Comparison of ENCODE assay signal across 25 cellular contexts in the genomic region with DNA sequence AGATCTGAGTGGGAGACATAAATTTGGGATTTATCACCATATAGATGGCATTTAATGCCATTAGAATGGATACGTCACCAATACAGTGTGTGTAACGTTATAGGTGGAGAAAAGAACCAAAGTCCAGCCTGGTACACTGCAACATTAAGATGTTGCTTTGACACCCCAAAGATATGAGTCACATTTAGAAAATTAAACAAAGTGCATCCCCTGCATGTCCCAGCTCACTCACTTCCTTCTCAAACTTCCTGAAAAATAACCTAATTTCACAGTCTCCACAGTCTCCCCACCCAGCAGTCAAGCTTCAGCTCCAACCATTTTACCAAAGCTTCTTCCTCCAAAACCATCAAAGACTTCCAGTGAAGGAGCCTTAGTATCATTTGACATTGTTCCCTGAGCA.
"Had no signal": no experiment of that assay in that cellular context is flagged by ENCODE, and none has a peak within 500 bp of the region (broad histone marks: within the 10 kb centered on the region; RNA-seq: fewer than 3 reads in every experiment).

No MANE protein-coding gene starts in this region.

- H3K4me1 ChIP-seq: body of pancreas, SJCRH30 had no signal

- H3K9ac ChIP-seq: SK-N-SH had no signal

- H3K4me2 ChIP-seq: SK-N-SH had no signal

- H3K9me3 ChIP-seq: adrenal gland, body of pancreas, SJCRH30, SK-N-SH had no signal

- ATAC-seq: activated CD4-positive, alpha-beta T cell treated with anti-CD3 and anti-CD28 coated beads for 36 hours; activated T-cell treated with anti-CD3 and anti-CD28 coated beads, Interleukin-2, amount 50 U/mL, for 72 hours; body of pancreas; Panc1 had no signal

- H3K4me3 ChIP-seq: adrenal gland, body of pancreas, SJCRH30 had no signal

- H3K27ac ChIP-seq: adrenal gland, body of pancreas, RWPE1, SJCRH30, WERI-Rb-1 had no signal

- H3K27me3 ChIP-seq: adrenal gland, body of pancreas, SJCRH30 had no signal

- DNase-seq: activated CD4-positive, alpha-beta memory T cell treated with anti-CD3 and anti-CD28 coated beads, Interleukin-2, amount 10 ng/mL, durations not matched to agents 7 days and 5 days; activated CD4-positive, alpha-beta T cell treated with anti-CD3 and anti-CD28 coated beads for 36 hours; activated CD4-positive, alpha-beta T cell treated with anti-CD3 and anti-CD28 coated beads, Interleukin-2, amount 50 U/mL, for 1 hour; activated gamma-delta T cell treated with Interleukin-2 at 50 U/mL for 16 hours; activated naive CD4-positive, alpha-beta T cell treated with anti-CD3 and anti-CD28 coated beads, Interleukin-2, amount 50 U/mL, for 16 hours; activated naive CD8-positive, alpha-beta T cell treated with anti-CD3 and anti-CD28 coated beads, Interleukin-2, amount 10 ng/mL, durations not matched to agents 7 days and 5 days; activated T-cell treated with anti-CD3 and anti-CD28 coated beads, Interleukin-2, amount 50 U/mL, for 72 hours; adrenal gland; anterior cingulate cortex; body of pancreas; NCI-H1048; NCI-H1417; NCI-H2029; NCI-H2107; NCI-H2171 treated with DMSO at 0.1 percent for 48 hours; NCI-H226; NCI-H526; NCI-H82; Right ventricle myocardium superior; SJCRH30; SK-N-SH; T-helper 1 cell; WERI-Rb-1 had no signal

- H3K36me3 ChIP-seq: adrenal gland, SJCRH30, WERI-Rb-1 had no signal
